In genomic region chr17:50764860-50765259, GRCh38 we compare ENCODE assay signal across 18 cellular contexts. TPM values are rescaled to one million over a fixed set of nuclear protein-coding genes. Genes with fewer than 3 reads are reported as not detected.
DNase-seq lines count a peak whose midpoint lies in the region; ATAC-seq, FAIRE-seq and TF ChIP-seq lines count a peak whose summit lies in the region.
"Had no signal": no experiment of that assay in that cellular context is flagged by ENCODE, and none has a peak within 500 bp of the region (broad histone marks: within the 10 kb centered on the region; RNA-seq: fewer than 3 reads in every experiment).

No MANE protein-coding gene starts in this region.

- H3K23ac ChIP-seq in H1 (ENCODE audit: insufficient read length): no peak overlapping the region
- H3K23ac ChIP-seq in neuronal stem cell (ENCODE audit: low read depth, low read length, poor library complexity): no peak overlapping the region

- no peak for TF ChIP-seq RAD21 in H1 (IDR thresholded peaks at IDR 0.05 in 1 of 2, conservative IDR thresholded peaks at IDR 0.05 in 1 of 2; ENCODE audit: low read depth in 2 of 2, low read length in 2 of 2)

- CTCF ChIA-PET in Caco-2 (lab: Charles Lee) (interaction anchor here (1.2 to 6.6 kb wide), 4 partner anchors 19 to 192 kb away, joined by 3 to 49 read pairs (median 8); no protein-coding TSS in a partner anchor), H1 (lab: Charles Lee; ENCODE audit: partially characterized antibody) (interaction anchor here (0.8 to 4.0 kb wide), 6 partner anchors 8 to 192 kb away, joined by 3 to 17 read pairs (median 5); no protein-coding TSS in a partner anchor), PC-9 (lab: Charles Lee) (no interaction called here)

- H4K20me1 ChIP-seq in OCI-LY3 (ENCODE audit: insufficient read depth, low read length): no peaks in the 10 kb centered on the region
- H4K20me1 ChIP-seq in H1 (replicated peaks in 1 of 2; ENCODE audit: control insufficient read depth in 1 of 2, insufficient read depth in 2 of 2, low read length in 2 of 2): no peaks in the 10 kb centered on the region
- H4K20me1 ChIP-seq in PC-9 (ENCODE audit: insufficient read depth): no peaks in the 10 kb centered on the region

- intact Hi-C loops in Caco-2 (cut with micrococcal nuclease; ENCODE audit: unreplicated experiment) (no loop called here), PC-9 (cut with micrococcal nuclease; ENCODE audit: unreplicated experiment) (no loop called here)

- no peak overlapping the region for H3K4ac ChIP-seq in H1 (replicated peaks; ENCODE audit: insufficient read length, low read depth, low read length)
- no peak overlapping the region for H3K4ac ChIP-seq in neuronal stem cell (ENCODE audit: low read length)

- H3K79me1 ChIP-seq in H1 (ENCODE audit: low read depth, low read length) (no peaks in the 10 kb centered on the region), neuronal stem cell (ENCODE audit: low read depth, low read length) (no peaks in the 10 kb centered on the region)

- peak overlapping the region; percentile 36; the same call in 1 of the 2 replicates for H3K27ac ChIP-seq in OCI-LY3 (ENCODE audit: low read length)
- H3K27ac ChIP-seq in H1 (ENCODE audit: low read depth, low read length): no peak overlapping the region
- no peak overlapping the region for H3K27ac ChIP-seq in neuronal stem cell (replicated peaks; ENCODE audit: low read length)
- H3K27ac ChIP-seq in PC-9: no peak overlapping the region
- H3K27ac ChIP-seq: GM23248, testis had no signal

- H2AFZ ChIP-seq in OCI-LY3 (ENCODE audit: low read depth, low read length) (peak overlapping the region; percentile 45; the same call in 1 of the 2 replicates), H1 (ENCODE audit: low read length) (0 out of 2 replicates have a peak overlapping the region, but pooled peaks have one; percentile 29), neuronal stem cell (ENCODE audit: low read length) (no peak overlapping the region), PC-9 (no peak overlapping the region)

- H3K4me1 ChIP-seq in Caco-2 (peaks cover 67% of the 10 kb centered on the region), OCI-LY3 (ENCODE audit: low read length) (peaks cover 36% of the 10 kb centered on the region), H1 (replicated peaks in 1 of 4; ENCODE audit: control insufficient read depth in 3 of 4, insufficient read depth in 4 of 4, low read length in 3 of 4) (no peaks in the 10 kb centered on the region), neuronal stem cell (ENCODE audit: control insufficient read depth in 2 of 2, insufficient read depth in 1 of 2, low read depth in 1 of 2, low read length in 2 of 2) (peaks cover 3 to 30% of the 10 kb centered on the region in 2 donors), PC-9 (replicated peaks; ENCODE audit: insufficient read depth) (peaks cover 32% of the 10 kb centered on the region)
- H3K4me1 ChIP-seq: testis had no signal

- H3K18ac ChIP-seq in H1 (ENCODE audit: extremely low read depth, low read length) (no peak overlapping the region), neuronal stem cell (ENCODE audit: low read length) (no peak overlapping the region)

- H3K9ac ChIP-seq in OCI-LY3 (ENCODE audit: low read length) (peak overlapping the region; percentile 43), H1 (replicated peaks in 1 of 4; ENCODE audit: extremely low read depth in 1 of 4, low read depth in 3 of 4, low read length in 3 of 4) (no peak overlapping the region), neuronal stem cell (ENCODE audit: low read depth, low read length, poor library complexity) (peak overlapping the region; percentile 30)
- H3K9ac ChIP-seq: GM23248 had no signal

- H2BK20ac ChIP-seq in H1 (ENCODE audit: low read length): no peak overlapping the region

- H3K4me1 Mint-ChIP-seq in Caco-2 (ENCODE audit: low read depth, unreplicated experiment): peaks cover 49% of the 10 kb centered on the region

- no peaks in the 10 kb centered on the region for H3K9me2 ChIP-seq in PC-9 (ENCODE audit: insufficient read depth)

- ATAC-seq in HG03565 (IDR thresholded peaks at IDR 0.05; ENCODE audit: unreplicated experiment): no peak
- ATAC-seq: T-cell had no signal

- BruUV-seq in Caco-2 (replicated peaks; lab: Mats Ljungman, UMichigan) (no TSS peak), PC-9 (replicated peaks; lab: Mats Ljungman, UMichigan) (no TSS peak)

- H3K14ac ChIP-seq in H1 (ENCODE audit: insufficient read length) (no peak overlapping the region), neuronal stem cell (ENCODE audit: low read length) (no peak overlapping the region)

- no peaks in the 10 kb centered on the region for H3K23me2 ChIP-seq in H1 (ENCODE audit: low read depth, low read length)

- no peaks in the 10 kb centered on the region for H3K9me3 ChIP-seq in Caco-2
- no peaks in the 10 kb centered on the region for H3K9me3 ChIP-seq in OCI-LY3 (ENCODE audit: insufficient read depth, low read length)
- H3K9me3 ChIP-seq in H1 (ENCODE audit: insufficient read depth in 2 of 2, low read depth in 1 of 2, low read length in 1 of 2): no peaks in the 10 kb centered on the region
- H3K9me3 ChIP-seq in neuronal stem cell (replicated peaks in 1 of 2; ENCODE audit: control insufficient read depth in 2 of 2, insufficient read depth in 1 of 2, low read depth in 1 of 2, low read length in 2 of 2): no peaks in the 10 kb centered on the region
- H3K9me3 ChIP-seq in PC-9 (ENCODE audit: insufficient read depth, low read depth): no peaks in the 10 kb centered on the region
- H3K9me3 ChIP-seq: pancreas, testis had no signal

- H3F3A ChIP-seq in PC-9 (ENCODE audit: insufficient read depth, low read depth): peaks cover 13% of the 10 kb centered on the region; the same call in 1 of the 2 replicates

- no peaks in the 10 kb centered on the region for H3K9me3 Mint-ChIP-seq in Caco-2 (ENCODE audit: unreplicated experiment)
- H3K9me3 Mint-ChIP-seq: T-cell had no signal

- H3K4me3 ChIP-seq in Caco-2 (ENCODE audit: low read depth, low read length): no peak overlapping the region
- peak overlapping the region; percentile 47 for H3K4me3 ChIP-seq in OCI-LY3 (ENCODE audit: low read length)
- H3K4me3 ChIP-seq in H1 (ENCODE audit: extremely low read depth in 1 of 4, insufficient read depth in 2 of 4, low read depth in 3 of 4, low read length in 4 of 4): no peak overlapping the region
- no peak overlapping the region for H3K4me3 ChIP-seq in neuronal stem cell (ENCODE audit: low read length in 2 of 2)
- H3K4me3 ChIP-seq in PC-9: no peak overlapping the region
- H3K4me3 ChIP-seq: GM23248, pancreas, testis had no signal

- H2BK120ac ChIP-seq in H1 (replicated peaks; ENCODE audit: low read depth, low read length) (no peak overlapping the region), neuronal stem cell (ENCODE audit: low read depth, low read length) (no peak overlapping the region)

- H3K27me3 ChIP-seq in Caco-2 (replicated peaks; ENCODE audit: control insufficient read depth, insufficient read depth, low read length) (no peaks in the 10 kb centered on the region), OCI-LY3 (ENCODE audit: low read depth, low read length) (no peaks in the 10 kb centered on the region), H1 (replicated peaks in 1 of 4; ENCODE audit: control insufficient read depth in 3 of 4, extremely low read depth in 1 of 4, insufficient read depth in 3 of 4, low read length in 3 of 4) (no peaks in the 10 kb centered on the region), neuronal stem cell (ENCODE audit: control insufficient read depth in 3 of 3, insufficient read depth in 3 of 3, low read depth in 1 of 3, low read length in 3 of 3) (peaks cover 0 to 6% (median 0%) of the 10 kb centered on the region in 3 experiments), PC-9 (ENCODE audit: insufficient read depth, low read depth) (no peaks in the 10 kb centered on the region)
- H3K27me3 ChIP-seq: pancreas, testis had no signal

- H3K27ac Mint-ChIP-seq in Caco-2 (ENCODE audit: unreplicated experiment): peak overlapping the region; percentile 8
- H3K27ac Mint-ChIP-seq: T-cell had no signal

- peak overlapping the region; percentile 73 for H3K4me2 ChIP-seq in OCI-LY3 (ENCODE audit: low read length)
- H3K4me2 ChIP-seq in H1 (ENCODE audit: insufficient read depth in 1 of 2, low read depth in 2 of 2, low read length in 2 of 2): no peak overlapping the region
- no peak overlapping the region for H3K4me2 ChIP-seq in neuronal stem cell (ENCODE audit: insufficient read depth, low read length, poor library complexity, severe bottlenecking)
- H3K4me2 ChIP-seq in PC-9: no peak overlapping the region

- POLR2A ChIA-PET in Caco-2 (lab: Charles Lee): interaction anchor here (0.7 to 2.5 kb wide), 2 partner anchors 102 to 223 kb away, joined by 5 to 19 read pairs; partner anchors contain the start of gene TOB1
- POLR2A ChIA-PET in H1 (lab: Charles Lee; ENCODE audit: partially characterized antibody): interaction anchor here (0.5 to 2.4 kb wide), 3 partner anchors 9 to 364 kb away, joined by 3 to 9 read pairs (median 7); partner anchors contain the start of gene TOB1
- POLR2A ChIA-PET in PC-9 (lab: Charles Lee; ENCODE audit: unreplicated experiment): interaction anchor here (0.6 kb wide), 1 partner anchor 9 kb away, joined by 4 read pairs; no protein-coding TSS in a partner anchor

- H3K79me2 ChIP-seq in OCI-LY3 (ENCODE audit: low read length) (no peaks in the 10 kb centered on the region), H1 (ENCODE audit: control insufficient read depth in 1 of 2, insufficient read depth in 2 of 2, low read length in 2 of 2) (no peaks in the 10 kb centered on the region), PC-9 (ENCODE audit: low read depth) (no peaks in the 10 kb centered on the region)

- H3K4me3 Mint-ChIP-seq in Caco-2 (ENCODE audit: unreplicated experiment): no peak overlapping the region
- H3K4me3 Mint-ChIP-seq: T-cell had no signal

- WGBS in H1 (ENCODE audit: extremely low coverage in 1 of 2, insufficient coverage in 1 of 2, insufficient read length in 1 of 2, insufficient replicate concordance in 2 of 2, low coverage in 1 of 2, low lambda C conversion rate in 2 of 2, missing lambda C conversion rate in 1 of 2), 2 experiments: 88% methylated on average over 3 of the region's 3 CpGs; no CpG with 5 or more reads in 1 of the 2 experiments
- WGBS in neuronal stem cell (ENCODE audit: extremely low coverage in 2 of 2, insufficient read length in 2 of 2, insufficient replicate concordance in 1 of 2), 2 donors: no CpG with 5 or more reads among the region's 3 CpGs

- no peak for TF ChIP-seq POLR2A in H1 (IDR thresholded peaks at IDR 0.05; ENCODE audit: control extremely low read depth in 1 of 2, low read depth in 2 of 2, low read length in 2 of 2)

- no peaks in the 10 kb centered on the region for H3K27me3 Mint-ChIP-seq in Caco-2 (ENCODE audit: insufficient read depth, unreplicated experiment)

- no peak overlapping the region for H4K8ac ChIP-seq in H1 (ENCODE audit: extremely low read depth, insufficient read depth, low read length)
- H4K8ac ChIP-seq in neuronal stem cell (ENCODE audit: low read depth, low read length): no peak overlapping the region

- no peak overlapping the region for H4K5ac ChIP-seq in H1 (ENCODE audit: insufficient read length, low read depth, low read length)

- no peak overlapping the region for H2AK5ac ChIP-seq in H1 (ENCODE audit: low read depth, low read length)
- no peak overlapping the region for H2AK5ac ChIP-seq in neuronal stem cell (ENCODE audit: low read depth, low read length)

- DNase-seq in Caco-2 (peak in 1 of 2 experiments; percentile 42), H1 (ENCODE audit: low read depth in 1 of 2, low spot score in 2 of 2) (no peak), neuronal stem cell (ENCODE audit: low spot score) (no peak), NCI-H345 treated with DMSO at 0.1 percent for 48 hours (lab: John Stamatoyannopoulos, UW; ENCODE audit: unreplicated experiment) (no peak), NCI-H510A treated with DMSO at 0.1 percent for 48 hours (lab: John Stamatoyannopoulos, UW) (no peak), PC-9 (no peak)
- DNase-seq: activated effector memory CD4-positive, alpha-beta T cell treated with anti-CD3 and anti-CD28 coated beads, Interleukin-2, amount 50 U/mL, for 16 hours; foreskin melanocyte; GM23248; KG1; NCI-H1092; stimulated activated CD4-positive, alpha-beta T cell treated with anti-CD3 and anti-CD28 coated beads, Interleukin-2, amount 100 ng/mL, for 48 hours; T-cell; testis had no signal

- H4K91ac ChIP-seq in H1 (replicated peaks; ENCODE audit: insufficient read length, low read length): no peak overlapping the region
- no peak overlapping the region for H4K91ac ChIP-seq in neuronal stem cell (ENCODE audit: low read depth, low read length, poor library complexity)

- no peak for TF ChIP-seq EP300 in H1 (IDR thresholded peaks at IDR 0.05; ENCODE audit: borderline replicate concordance in 1 of 2, low read depth in 2 of 2, low read length in 2 of 2)

- H2BK15ac ChIP-seq in H1 (ENCODE audit: low read length) (peak overlapping the region; percentile 61; the same call in 1 of the 2 replicates), neuronal stem cell (ENCODE audit: low read length) (no peak overlapping the region)

- no peak for FAIRE-seq in H1 (lab: Jason Lieb, UNC)
- FAIRE-seq: G401.6, pancreas had no signal

- H2BK5ac ChIP-seq in H1 (ENCODE audit: low read depth, low read length) (no peak overlapping the region), neuronal stem cell (ENCODE audit: low read length) (no peak overlapping the region)

- H2BK12ac ChIP-seq in H1 (ENCODE audit: low read depth, low read length) (no peak overlapping the region), neuronal stem cell (ENCODE audit: low read length) (no peak overlapping the region)

- no peak overlapping the region for H3K56ac ChIP-seq in H1 (replicated peaks; ENCODE audit: insufficient read length, low read depth, low read length)

- TF ChIP-seq CTCF in Caco-2 (IDR thresholded peaks at IDR 0.05; ENCODE audit: insufficient read depth in 1 of 2, low read depth in 1 of 2, low read length in 1 of 2, severe bottlenecking in 1 of 2, unreplicated experiment in 1 of 2): no peak
- no peak for TF ChIP-seq CTCF in OCI-LY3 (IDR thresholded peaks at IDR 0.05; ENCODE audit: low read depth, low read length)
- no peak for TF ChIP-seq CTCF in H1 (IDR thresholded peaks at IDR 0.05; ENCODE audit: control extremely low read depth in 1 of 3, insufficient read depth in 1 of 3, low read depth in 1 of 3, low read length in 3 of 3)
- no peak for TF ChIP-seq CTCF in PC-9 (conservative IDR thresholded peaks at IDR 0.05)

- no peaks in the 10 kb centered on the region for H3K36me3 Mint-ChIP-seq in Caco-2 (ENCODE audit: insufficient read depth, unreplicated experiment)
- H3K36me3 Mint-ChIP-seq: T-cell had no signal

- H3K36me3 ChIP-seq in Caco-2 (ENCODE audit: control insufficient read depth, insufficient read depth, low read length) (no peaks in the 10 kb centered on the region), OCI-LY3 (replicated peaks; ENCODE audit: low read depth, low read length) (no peaks in the 10 kb centered on the region), H1 (ENCODE audit: control insufficient read depth in 2 of 4, insufficient read depth in 4 of 4, low read length in 3 of 4) (no peaks in the 10 kb centered on the region), neuronal stem cell (replicated peaks in 1 of 2; ENCODE audit: control insufficient read depth in 2 of 2, insufficient read depth in 2 of 2, low read length in 2 of 2) (no peaks in the 10 kb centered on the region), PC-9 (ENCODE audit: low read depth) (no peaks in the 10 kb centered on the region)
- H3K36me3 ChIP-seq: pancreas had no signal

RNA-seq across cellular contexts. Expression of gene ANKRD40CL, which starts 2.5 kb away (rescaled TPM):
- total RNA-seq in Caco-2 (2022) (11.2 and 11.4 TPM in 2 replicates), PC-9 (2021) (not detected in 2 replicates)
- not detected in 2 replicates for total RNA-seq in H1 (2021; fragmentation: NEBNext Ultra II Directional; extraction: Animal tissue kit (Norgen Biotek cat#: 25700))
- not detected in 2 replicates for polyA plus RNA-seq in H1 (2011; rRNA removed)
- not detected for polyA plus RNA-seq in H1 (2011; cell fraction: cytosol; rRNA removed)
- not detected for polyA plus RNA-seq in H1 (2011; cell fraction: nucleus; rRNA removed)
- polyA plus RNA-seq in H1 (2012, experiment 1 of 2): not detected in 4 replicates
- not detected for polyA plus RNA-seq in H1 (2012, experiment 2 of 2)
- polyA plus RNA-seq in H1 (2013, experiment 1 of 2): not detected
- not detected for polyA plus RNA-seq in H1 (2013, experiment 2 of 2)
- polyA minus RNA-seq in H1 (2011; rRNA and poly(A)+ RNA removed): not detected in 2 replicates
- not detected for polyA minus RNA-seq in H1 (2011; cell fraction: cytosol; rRNA and poly(A)+ RNA removed)
- polyA minus RNA-seq in H1 (2011; cell fraction: nucleus; rRNA and poly(A)+ RNA removed): not detected
- not detected for polyA plus RNA-seq in neuronal stem cell (2013, experiment 1 of 2)
- not detected for polyA plus RNA-seq in neuronal stem cell (2013, experiment 2 of 2)
- total RNA-seq: GM23248, T-cell, testis had no signal
- polyA plus RNA-seq: GM23248 had no signal

RNA-seq across cellular contexts. Expression of gene LUC7L3, which starts 45.5 kb away (rescaled TPM):
- 284 and 287 TPM in 2 replicates for total RNA-seq in Caco-2 (2022)
- total RNA-seq in H1 (2021; fragmentation: NEBNext Ultra II Directional; extraction: Animal tissue kit (Norgen Biotek cat#: 25700)): 126 and 128 TPM in 2 replicates
- polyA plus RNA-seq in H1 (2011; rRNA removed): 102 and 103 TPM in 2 replicates
- polyA plus RNA-seq in H1 (2011; cell fraction: cytosol; rRNA removed): 142 TPM
- polyA plus RNA-seq in H1 (2011; cell fraction: nucleus; rRNA removed): 251 TPM
- 169 to 344 TPM (median 176 TPM) in 4 replicates for polyA plus RNA-seq in H1 (2012, experiment 1 of 2)
- polyA plus RNA-seq in H1 (2012, experiment 2 of 2): 16.5 TPM
- 286 TPM for polyA plus RNA-seq in H1 (2013, experiment 1 of 2)
- 257 TPM for polyA plus RNA-seq in H1 (2013, experiment 2 of 2)
- polyA minus RNA-seq in H1 (2011; rRNA and poly(A)+ RNA removed): 15.2 and 22.5 TPM in 2 replicates
- 26.9 TPM for polyA minus RNA-seq in H1 (2011; cell fraction: cytosol; rRNA and poly(A)+ RNA removed)
- polyA minus RNA-seq in H1 (2011; cell fraction: nucleus; rRNA and poly(A)+ RNA removed): 128 TPM
- polyA plus RNA-seq in neuronal stem cell (2013, experiment 1 of 2): 430 TPM
- polyA plus RNA-seq in neuronal stem cell (2013, experiment 2 of 2): 437 TPM
- 147 and 212 TPM in 2 replicates for total RNA-seq in PC-9 (2021)

RNA-seq across cellular contexts. Expression of gene ANKRD40, which starts 57.1 kb away (rescaled TPM):
- total RNA-seq in Caco-2 (2022) (113 and 114 TPM in 2 replicates), PC-9 (2021) (24.4 and 33.5 TPM in 2 replicates)
- 50.1 and 54.3 TPM in 2 replicates for total RNA-seq in H1 (2021; fragmentation: NEBNext Ultra II Directional; extraction: Animal tissue kit (Norgen Biotek cat#: 25700))
- polyA plus RNA-seq in H1 (2011; rRNA removed): 19.7 and 26.1 TPM in 2 replicates
- 28.3 TPM for polyA plus RNA-seq in H1 (2011; cell fraction: cytosol; rRNA removed)
- 14.5 TPM for polyA plus RNA-seq in H1 (2011; cell fraction: nucleus; rRNA removed)
- 21.9 to 29.8 TPM (median 24.2 TPM) in 4 replicates for polyA plus RNA-seq in H1 (2012, experiment 1 of 2)
- polyA plus RNA-seq in H1 (2012, experiment 2 of 2): 8.3 TPM
- polyA plus RNA-seq in H1 (2013, experiment 1 of 2): 28.3 TPM
- polyA plus RNA-seq in H1 (2013, experiment 2 of 2): 29.0 TPM
- polyA minus RNA-seq in H1 (2011; rRNA and poly(A)+ RNA removed): 31.2 and 33.8 TPM in 2 replicates
- polyA minus RNA-seq in H1 (2011; cell fraction: cytosol; rRNA and poly(A)+ RNA removed): 21.9 TPM
- 18.0 TPM for polyA minus RNA-seq in H1 (2011; cell fraction: nucleus; rRNA and poly(A)+ RNA removed)
- polyA plus RNA-seq in neuronal stem cell (2013, experiment 1 of 2): 45.4 TPM
- 45.9 TPM for polyA plus RNA-seq in neuronal stem cell (2013, experiment 2 of 2)

Comparison
In these comparisons a context has a peak if more than half of its experiments do, and no peak if none do; other contexts are left out.
1. H2AFZ ChIP-seq: peak in OCI-LY3 (single experiment) and H1 (single experiment); none in neuronal stem cell (single experiment) and PC-9 (single experiment).
2. H3K9ac ChIP-seq: peak in OCI-LY3 (single experiment) and neuronal stem cell (single experiment); none in H1 (0 of 4).
3. RNA of gene ANKRD40CL, which starts 2.5 kb away (total RNA-seq): 11.2 to 11.4 TPM in Caco-2; not detected in H1 and not detected in PC-9; every median in the first group is over 10 times any median in the second.